10 cellular contexts compared by ENCODE assay signal in genomic region chr17:17737938-17738894, GRCh38. TPM values are rescaled to one million over a fixed set of nuclear protein-coding genes. Genes with fewer than 3 reads are reported as not detected.
DNase-seq lines count a peak whose midpoint lies in the region; ATAC-seq and TF ChIP-seq lines count a peak whose summit lies in the region.
"Had no signal": no experiment of that assay in that cellular context is flagged by ENCODE, and none has a peak within 500 bp of the region (broad histone marks: within the 10 kb centered on the region; RNA-seq: fewer than 3 reads in every experiment).

No MANE protein-coding gene starts in this region.

- no peaks in the 10 kb centered on the region for H3K27me3 Mint-ChIP-seq in Caco-2 (ENCODE audit: insufficient read depth, unreplicated experiment)

- peak overlapping the region; percentile 43; the same call in 1 of the 2 replicates for H3K27ac ChIP-seq in Karpas-422 (ENCODE audit: low read length)
- H3K27ac ChIP-seq in breast epithelium: peak overlapping the region; percentile 86 to 87
- peak overlapping the region; percentile 36 for H3K27ac ChIP-seq in lower lobe of right lung
- peak overlapping the region; percentile 99 for H3K27ac ChIP-seq in substantia nigra (ENCODE audit: low read depth, low read length, poor library complexity, severe bottlenecking)

- H3K9me3 ChIP-seq in Karpas-422 (ENCODE audit: low read length) (no peaks in the 10 kb centered on the region), breast epithelium (no peaks in the 10 kb centered on the region), lower lobe of right lung (no peaks in the 10 kb centered on the region), Caco-2 (no peaks in the 10 kb centered on the region)

- H3K27me3 ChIP-seq in Karpas-422 (ENCODE audit: low read length) (no peaks in the 10 kb centered on the region), breast epithelium (no peaks in the 10 kb centered on the region), lower lobe of right lung (ENCODE audit: low read depth) (no peaks in the 10 kb centered on the region), Caco-2 (replicated peaks; ENCODE audit: control insufficient read depth, insufficient read depth, low read length) (no peaks in the 10 kb centered on the region)

- H3K4me3 Mint-ChIP-seq in Caco-2 (ENCODE audit: unreplicated experiment): no peak overlapping the region

- TF ChIP-seq POLR2A in breast epithelium (IDR thresholded peaks at IDR 0.05): no peak

- H4K20me1 ChIP-seq in Karpas-422 (ENCODE audit: insufficient read depth, low read depth, low read length): no peaks in the 10 kb centered on the region

- H2AFZ ChIP-seq in Karpas-422 (ENCODE audit: low read length): no peak overlapping the region

- peaks cover 6% of the 10 kb centered on the region for H3K36me3 Mint-ChIP-seq in Caco-2 (ENCODE audit: insufficient read depth, unreplicated experiment)

- CTCF ChIA-PET in Caco-2 (lab: Charles Lee): no interaction called here

- H3K9ac ChIP-seq in Karpas-422 (ENCODE audit: low read length): no peak overlapping the region

- POLR2A ChIA-PET in Caco-2 (lab: Charles Lee): no interaction called here

- H3K9me2 ChIP-seq in Karpas-422 (replicated peaks; ENCODE audit: insufficient read depth, low read length): no peaks in the 10 kb centered on the region

- H3K27ac Mint-ChIP-seq in Caco-2 (ENCODE audit: unreplicated experiment): no peak overlapping the region

- H3K4me3 ChIP-seq in Karpas-422 (ENCODE audit: low read length): no peak overlapping the region
- peak overlapping the region in 1 of 3 donors; percentile 5 for H3K4me3 ChIP-seq in breast epithelium
- no peak overlapping the region for H3K4me3 ChIP-seq in lower lobe of right lung
- no peak overlapping the region for H3K4me3 ChIP-seq in Caco-2 (ENCODE audit: low read depth, low read length)

- ATAC-seq in lower lobe of right lung: peak; percentile 58 to 76

- no peak for DNase-seq in Karpas-422
- DNase-seq in breast epithelium (ENCODE audit: low spot score in 2 of 2): peak; percentile 67 to 78
- DNase-seq in lower lobe of right lung: peak; percentile 74
- peak in 1 of 49 donors; percentile 39 for DNase-seq in substantia nigra (lab: John Stamatoyannopoulos, UW)
- no peak for DNase-seq in GDM1 (lab: John Stamatoyannopoulos, UW)
- DNase-seq in Caco-2: no peak
- DNase-seq in germinal center (ENCODE audit: low spot score): no peak
- DNase-seq in GM10266 (ENCODE audit: extremely low spot score): no peak
- DNase-seq: NCI-H1694; stimulated activated CD4-positive, alpha-beta T cell treated with anti-CD3 and anti-CD28 coated beads, Interleukin-2, amount 100 ng/mL, for 24 hours had no signal

- no peaks in the 10 kb centered on the region for H3K9me3 Mint-ChIP-seq in Caco-2 (ENCODE audit: unreplicated experiment)

- H3K4me1 ChIP-seq in Karpas-422 (ENCODE audit: low read length) (peaks cover 42% of the 10 kb centered on the region), breast epithelium (peaks cover 28 to 42% of the 10 kb centered on the region in 2 donors), lower lobe of right lung (peaks cover 61% of the 10 kb centered on the region), Caco-2 (peaks cover 8% of the 10 kb centered on the region)

- H3K79me2 ChIP-seq in Karpas-422 (ENCODE audit: low read length): peaks cover 87% of the 10 kb centered on the region

- H3K4me1 Mint-ChIP-seq in Caco-2 (ENCODE audit: low read depth, unreplicated experiment): peaks cover 9% of the 10 kb centered on the region

- TF ChIP-seq CTCF in breast epithelium (IDR thresholded peaks at IDR 0.05) (no peak), lower lobe of right lung (IDR thresholded peaks at IDR 0.05) (no peak), Caco-2 (IDR thresholded peaks at IDR 0.05; ENCODE audit: insufficient read depth in 1 of 2, low read depth in 1 of 2, low read length in 1 of 2, severe bottlenecking in 1 of 2, unreplicated experiment in 1 of 2) (no peak), GM10266 (IDR thresholded peaks at IDR 0.05; ENCODE audit: control insufficient read depth, insufficient read depth, low read depth, missing control alignments) (no peak)

- H3K36me3 ChIP-seq in Karpas-422 (ENCODE audit: insufficient read depth, low read length): no peaks in the 10 kb centered on the region
- H3K36me3 ChIP-seq in breast epithelium: no peaks in the 10 kb centered on the region
- H3K36me3 ChIP-seq in lower lobe of right lung: no peaks in the 10 kb centered on the region
- H3K36me3 ChIP-seq in Caco-2 (ENCODE audit: control insufficient read depth, insufficient read depth, low read length): no peaks in the 10 kb centered on the region; the same call in 1 of the 2 replicates

- H3K4me2 ChIP-seq in Karpas-422 (ENCODE audit: low read depth, low read length, poor library complexity, severe bottlenecking): no peak overlapping the region

- intact Hi-C loops in breast epithelium (cut with DNase I; ENCODE audit: low total_unique reads) (no loop called here), lower lobe of right lung (cut with DNase I) (no loop called here), Caco-2 (cut with micrococcal nuclease; ENCODE audit: unreplicated experiment) (no loop called here)

- BruUV-seq in Caco-2 (replicated peaks; lab: Mats Ljungman, UMichigan): no TSS peak

RNA-seq across cellular contexts. Expression of gene RAI1, which starts 57.0 kb away (rescaled TPM):
- 18.2 and 35.1 TPM in 2 replicates for total RNA-seq in Karpas-422 (2014; rRNA removed; shearing (Covaris generic); ENCODE audit: low replicate concordance)
- 10 to 100 TPM in 2 of 3 donors, 1 to 10 TPM in 1; 5.6 to 25.6 (median 20.6) TPM for total RNA-seq in breast epithelium
- total RNA-seq in lower lobe of right lung: 31.1 TPM
- 44.3 and 46.7 TPM in 2 replicates for total RNA-seq in Caco-2 (2022)

Comparison
In these comparisons a context has a peak if more than half of its experiments do, and no peak if none do; other contexts are left out.
1. DNase-seq: peak in breast epithelium (2 of 2) and lower lobe of right lung (single experiment); none in Karpas-422 (single experiment), GDM1 (single experiment), Caco-2 (0 of 2), germinal center (single experiment) and GM10266 (single experiment).
2. H3K27ac ChIP-seq: peak in every context shown above with its lines; median percentile 99 in substantia nigra; 86 in breast epithelium; 43 in Karpas-422; 36 in lower lobe of right lung.